ENCODE assay signal across 17 cellular contexts in the genomic region with DNA sequence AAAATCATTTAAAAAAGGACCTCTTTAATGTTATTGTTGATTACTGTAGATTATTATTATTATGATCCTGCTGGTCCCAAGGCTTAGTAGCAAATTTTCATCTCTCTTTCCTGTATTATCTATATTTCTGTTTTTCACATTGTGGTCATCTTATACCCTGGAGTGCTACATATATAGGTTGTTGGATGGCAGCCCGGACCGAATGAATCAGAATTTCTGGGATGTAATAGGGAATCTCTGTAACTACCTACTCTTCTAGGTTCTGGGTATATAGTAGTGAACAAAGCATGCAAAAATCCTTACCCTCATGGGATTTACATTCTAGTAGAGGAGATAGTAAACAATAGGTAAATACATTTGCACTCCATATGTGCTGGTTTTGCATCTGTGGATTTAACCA. TPM values are rescaled to one million over a fixed set of nuclear protein-coding genes. Genes with fewer than 3 reads are reported as not detected.
DNase-seq lines count a peak whose midpoint lies in the region; TF ChIP-seq lines count a peak whose summit lies in the region.
"Had no signal": no experiment of that assay in that cellular context is flagged by ENCODE, and none has a peak within 500 bp of the region (broad histone marks: within the 10 kb centered on the region; RNA-seq: fewer than 3 reads in every experiment).

No MANE protein-coding gene starts in this region.

- DNase-seq in ELR (ENCODE audit: low read depth), result peak; percentile 6
- DNase-seq in NCI-H226, result peak; percentile 4
- DNase-seq in cardiac fibroblast (ENCODE audit: low read depth in 2 of 2), result peak; percentile 31 to 48
- peak; percentile 32 for DNase-seq in iris pigment epithelial cell (ENCODE audit: low read depth)
- no peak for DNase-seq in DMS 273 treated with DMSO at 0.1 percent for 48 hours (lab: John Stamatoyannopoulos, UW)
- DNase-seq in stimulated activated CD4-positive, alpha-beta T cell treated with anti-CD3 and anti-CD28 coated beads, Interleukin-15, amount 100 ng/mL, for 24 hours, result no peak
- no peak for DNase-seq in SK-N-DZ (ENCODE audit: low spot score)
- DNase-seq in NCI-H1694 (lab: John Stamatoyannopoulos, UW), result no peak
- DNase-seq: AML-193; CD4-positive, alpha-beta T cell; MM.1S; NCI-H2029 treated with DMSO at 0.1 percent for 48 hours; NCI-H526 treated with DMSO at 0.1 percent for 48 hours; SHP77 had no signal

- no peak for TF ChIP-seq CTCF in cardiac fibroblast (IDR thresholded peaks at IDR 0.05; ENCODE audit: low read depth, low read length)

- H3K4me3 ChIP-seq in cardiac fibroblast (replicated peaks in 1 of 2; ENCODE audit: low read depth in 2 of 2, low read length in 2 of 2), result no peak overlapping the region
- H3K4me3 ChIP-seq: A549; BLaER1 treated with 17β-estradiol and CSF1 and Interleukin-3, amounts not matched to agents 10 nM and 100 nM; K562 had no signal

RNA-seq across cellular contexts. Expression of a gene that starts 31.4 kb away (rescaled TPM):
- 15.1 and 22.8 TPM in 2 replicates for polyA plus RNA-seq in SK-N-DZ (2014; cell fraction: cytosol; rRNA removed)
- polyA plus RNA-seq in SK-N-DZ (2014; cell fraction: nucleus; rRNA removed), result 7.3 and 9.4 TPM in 2 replicates

Comparison
In these comparisons a context has a peak if more than half of its experiments do, and no peak if none do; other contexts are left out.
1. DNase-seq: peak in ELR (single experiment), NCI-H226 (single experiment), cardiac fibroblast (2 of 2) and iris pigment epithelial cell (single experiment); none in DMS 273 treated with DMSO at 0.1 percent for 48 hours (single experiment), stimulated activated CD4-positive, alpha-beta T cell treated with anti-CD3 and anti-CD28 coated beads, Interleukin-15, amount 100 ng/mL, for 24 hours (single experiment), SK-N-DZ (single experiment) and NCI-H1694 (single experiment).